8 cellular contexts compared by ENCODE assay signal in genomic region chr1:267815-268214, GRCh38.
A peak's percentile ranks its signal among the peaks of the same experiment; 100 is the strongest.
DNase-seq lines count a peak whose midpoint lies in the region; TF ChIP-seq lines count a peak whose summit lies in the region.
"Not testable (repeated sequence)": the region's sequence is repeated elsewhere in the genome, so short reads cannot be mapped to it uniquely, and the experiment has no call there.

No MANE protein-coding gene starts in this region.

- not testable (repeated sequence) for H3K27me3 Mint-ChIP-seq in activated T-helper 2 cell treated with anti-CD3 and anti-CD28 coated beads, Interferon-gamma antibody, Interleukin-2, Interleukin-4, amounts not matched to agents 10 μg/mL and 5 μg/mL and 100 μg/mL, durations not matched to agents 14 hours and 24 hours and 36 hours (ENCODE audit: low read depth)

- not testable (repeated sequence) for H3K9me3 ChIP-seq in trophoblast cell (ENCODE audit: insufficient read depth, low read depth, low read length)

- not testable (repeated sequence) for H3K9me3 Mint-ChIP-seq in activated T-helper 2 cell treated with anti-CD3 and anti-CD28 coated beads, Interferon-gamma antibody, Interleukin-2, Interleukin-4, amounts not matched to agents 10 μg/mL and 5 μg/mL and 100 μg/mL, durations not matched to agents 14 hours and 24 hours and 36 hours

- H3K79me2 ChIP-seq in trophoblast cell (ENCODE audit: control insufficient read depth, insufficient read depth, low read length, poor library complexity), result not testable (repeated sequence)

- H3K36me3 Mint-ChIP-seq in activated T-helper 2 cell treated with anti-CD3 and anti-CD28 coated beads, Interferon-gamma antibody, Interleukin-2, Interleukin-4, amounts not matched to agents 10 μg/mL and 5 μg/mL and 100 μg/mL, durations not matched to agents 14 hours and 24 hours and 36 hours (ENCODE audit: low read depth), result not testable (repeated sequence)

- H2AFZ ChIP-seq in trophoblast cell (ENCODE audit: insufficient read depth, low read length, poor library complexity), result not testable (repeated sequence)

- H2BK12ac ChIP-seq in trophoblast cell (ENCODE audit: low read length), result not testable (repeated sequence)

- H3K79me1 ChIP-seq in trophoblast cell (ENCODE audit: low read length), result not testable (repeated sequence)

- not testable (repeated sequence) for H4K91ac ChIP-seq in trophoblast cell (ENCODE audit: low read depth, low read length)

- not testable (repeated sequence) for H3K27ac ChIP-seq in C4-2B; trophoblast cell (ENCODE audit: low read depth, low read length)

- intact Hi-C loops in activated T-helper 2 cell treated with anti-CD3 and anti-CD28 coated beads, Interferon-gamma antibody, Interleukin-2, Interleukin-4, amounts not matched to agents 10 μg/mL and 5 μg/mL and 100 μg/mL, durations not matched to agents 14 hours and 24 hours and 36 hours (cut with micrococcal nuclease), result not testable (repeated sequence)

- H3K23ac ChIP-seq in trophoblast cell (ENCODE audit: low read length), result not testable (repeated sequence)

- not testable (repeated sequence) for H3K4me2 ChIP-seq in trophoblast cell (ENCODE audit: low read length)

- not testable (repeated sequence) for H3K4me1 Mint-ChIP-seq in activated T-helper 2 cell treated with anti-CD3 and anti-CD28 coated beads, Interferon-gamma antibody, Interleukin-2, Interleukin-4, amounts not matched to agents 10 μg/mL and 5 μg/mL and 100 μg/mL, durations not matched to agents 14 hours and 24 hours and 36 hours (ENCODE audit: low read depth)

- not testable (repeated sequence) for H4K8ac ChIP-seq in trophoblast cell (ENCODE audit: low read depth, low read length)

- not testable (repeated sequence) for H3K4me1 ChIP-seq in trophoblast cell (ENCODE audit: control insufficient read depth in 1 of 2, insufficient read depth in 2 of 2, low read length in 2 of 2)

- H3K9ac ChIP-seq in trophoblast cell (ENCODE audit: low read length), result not testable (repeated sequence)

- no CpG with 5 or more reads among the region's 5 CpGs for WGBS in trophoblast cell (ENCODE audit: extremely low coverage, insufficient coverage, insufficient read length)

- H3K27me3 ChIP-seq in trophoblast cell (ENCODE audit: insufficient read depth, low read length), result not testable (repeated sequence)

- H3K27ac Mint-ChIP-seq in activated T-helper 2 cell treated with anti-CD3 and anti-CD28 coated beads, Interferon-gamma antibody, Interleukin-2, Interleukin-4, amounts not matched to agents 10 μg/mL and 5 μg/mL and 100 μg/mL, durations not matched to agents 14 hours and 24 hours and 36 hours, result not testable (repeated sequence)

- H2BK5ac ChIP-seq in trophoblast cell (ENCODE audit: low read depth, low read length, poor library complexity), result not testable (repeated sequence)

- DNase-seq in HS-5 (ENCODE audit: low read depth), result peak; percentile 11
- peak; percentile 2 for DNase-seq in T-helper 22 cell (ENCODE audit: low read depth)
- peak; percentile 55 for DNase-seq in activated T-helper 2 cell treated with anti-CD3 and anti-CD28 coated beads, Interferon-gamma antibody, Interleukin-2, Interleukin-4, amounts not matched to agents 10 μg/mL and 5 μg/mL and 100 μg/mL, durations not matched to agents 14 hours and 24 hours and 36 hours (ENCODE audit: low spot score)
- DNase-seq in effector CD4-positive, alpha-beta T cell, result peak; percentile 33
- DNase-seq in inferior parietal cortex (ENCODE audit: extremely low spot score), result peak; percentile 42
- DNase-seq in trophoblast cell, result peak; percentile 12 to 63
- peak; percentile 15 to 46 for DNase-seq in stimulated activated CD8-positive, alpha-beta memory T cell treated with anti-CD3 and anti-CD28 coated beads, Interleukin-15, amount 100 ng/mL, for 4 hours (ENCODE audit: low read depth in 2 of 2)

- H2BK120ac ChIP-seq in trophoblast cell (ENCODE audit: insufficient read depth, low read length, poor library complexity), result not testable (repeated sequence)

- H3K14ac ChIP-seq in trophoblast cell (ENCODE audit: low read length), result not testable (repeated sequence)

- H4K12ac ChIP-seq in trophoblast cell (ENCODE audit: low read depth, low read length), result not testable (repeated sequence)

- not testable (repeated sequence) for H3K18ac ChIP-seq in trophoblast cell (ENCODE audit: low read length)

- not testable (repeated sequence) for H3K4me3 Mint-ChIP-seq in activated T-helper 2 cell treated with anti-CD3 and anti-CD28 coated beads, Interferon-gamma antibody, Interleukin-2, Interleukin-4, amounts not matched to agents 10 μg/mL and 5 μg/mL and 100 μg/mL, durations not matched to agents 14 hours and 24 hours and 36 hours (ENCODE audit: low read depth)

- not testable (repeated sequence) for H3K4ac ChIP-seq in trophoblast cell (ENCODE audit: low read depth, low read length)

- H3K36me3 ChIP-seq in trophoblast cell (ENCODE audit: control insufficient read depth in 1 of 2, insufficient read depth in 2 of 2, low read length in 2 of 2), result not testable (repeated sequence)

- H2AK5ac ChIP-seq in trophoblast cell (ENCODE audit: low read length), result not testable (repeated sequence)

- 0 out of 2 replicates have a peak, but pooled peaks have one; percentile 14 for TF ChIP-seq CTCF in C4-2B (conservative IDR thresholded peaks at IDR 0.05)

- H3K4me3 ChIP-seq in trophoblast cell (ENCODE audit: low read depth, low read length), result not testable (repeated sequence)

Comparison
In these comparisons a context has a peak if more than half of its experiments do, and no peak if none do; other contexts are left out.
1. DNase-seq: peak in every context shown above with its lines; median percentile 55 in activated T-helper 2 cell treated with anti-CD3 and anti-CD28 coated beads, Interferon-gamma antibody, Interleukin-2, Interleukin-4, amounts not matched to agents 10 μg/mL and 5 μg/mL and 100 μg/mL, durations not matched to agents 14 hours and 24 hours and 36 hours; 42 in inferior parietal cortex; 38 in trophoblast cell; 33 in effector CD4-positive, alpha-beta T cell; 30 in stimulated activated CD8-positive, alpha-beta memory T cell treated with anti-CD3 and anti-CD28 coated beads, Interleukin-15, amount 100 ng/mL, for 4 hours; 11 in HS-5; 2 in T-helper 22 cell.